In the genomic region with DNA sequence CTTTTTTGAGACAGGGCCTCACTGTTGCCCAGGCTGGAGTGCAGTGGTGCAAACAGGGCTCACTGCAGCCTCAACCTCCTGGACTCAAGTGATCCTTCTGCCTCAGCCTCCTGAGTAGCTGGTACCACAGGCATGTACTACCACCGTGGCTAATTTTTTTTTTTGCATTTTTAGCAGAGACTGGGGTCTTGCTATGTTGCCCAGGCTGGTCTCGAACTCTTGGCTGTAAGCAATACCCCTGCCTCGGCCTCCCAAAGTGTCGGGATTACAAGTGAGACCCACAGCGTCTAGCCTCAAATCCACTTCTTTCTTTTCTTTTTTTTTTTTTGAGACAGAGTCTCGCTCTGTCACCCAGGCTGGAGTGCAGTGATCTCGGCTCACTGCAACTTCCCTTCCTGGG, we compare ENCODE assay signal across 13 cellular contexts. TPM values are rescaled to one million over a fixed set of nuclear protein-coding genes. Genes with fewer than 3 reads are reported as not detected.
DNase-seq lines count a peak whose midpoint lies in the region; ATAC-seq, FAIRE-seq and TF ChIP-seq lines count a peak whose summit lies in the region.
"Not testable (repeated sequence)": the region's sequence is repeated elsewhere in the genome, so short reads cannot be mapped to it uniquely, and the experiment has no call there.
"Had no signal": no experiment of that assay in that cellular context is flagged by ENCODE, and none has a peak within 500 bp of the region (broad histone marks: within the 10 kb centered on the region; RNA-seq: fewer than 3 reads in every experiment).

No MANE protein-coding gene starts in this region.

- POLR2A ChIA-PET in WTC11 (lab: Charles Lee), result interaction anchor here (0.6 kb wide), 1 partner anchor 44 kb away, joined by 4 read pairs; no protein-coding TSS in a partner anchor

- H3K4me3 ChIP-seq in kidney (ENCODE audit: low read length in 2 of 2); gastrocnemius medialis: not testable (repeated sequence)

- H3K4me1 Mint-ChIP-seq in WTC11, result not testable (repeated sequence)
- H3K4me1 Mint-ChIP-seq in activated T-cell treated with anti-CD3 and anti-CD28 coated beads, Interleukin-2, amount 50 U/mL, for 24 hours (ENCODE audit: low read depth), result peaks cover 10% of the 10 kb centered on the region

- H3K27ac Mint-ChIP-seq in WTC11, result not testable (repeated sequence)
- peak overlapping the region; percentile 22 for H3K27ac Mint-ChIP-seq in activated T-cell treated with anti-CD3 and anti-CD28 coated beads, Interleukin-2, amount 50 U/mL, for 24 hours

- TF ChIP-seq POLR2A in gastrocnemius medialis (IDR thresholded peaks at IDR 0.05), result not testable (repeated sequence)

- not testable (repeated sequence) for H3K27me3 ChIP-seq in gastrocnemius medialis

- ATAC-seq in WTC11, gastrocnemius medialis: not testable (repeated sequence)

- H3K4me1 ChIP-seq in kidney (ENCODE audit: control insufficient read depth in 1 of 2, insufficient read depth in 1 of 2, low read depth in 1 of 2, low read length in 2 of 2), result not testable (repeated sequence)
- peaks cover 10 to 11% of the 10 kb centered on the region in 2 donors for H3K4me1 ChIP-seq in gastrocnemius medialis

- CTCF ChIA-PET in WTC11 (lab: Charles Lee), result interaction anchor here (1.4 to 1.6 kb wide), 2 partner anchors 9 to 17 kb away, joined by 3 to 10 read pairs; no protein-coding TSS in a partner anchor

- FAIRE-seq in kidney (lab: Jason Lieb, UNC), result not testable (repeated sequence)

- H3K9me3 ChIP-seq in kidney (ENCODE audit: control insufficient read depth in 1 of 2, low read length in 2 of 2); gastrocnemius medialis: not testable (repeated sequence)

- TF ChIP-seq CTCF in WTC11 (IDR thresholded peaks at IDR 0.05); kidney (IDR thresholded peaks at IDR 0.05; ENCODE audit: borderline replicate concordance, extremely low read depth, insufficient read depth); gastrocnemius medialis (IDR thresholded peaks at IDR 0.05 in 4 of 5, conservative IDR thresholded peaks at IDR 0.05 in 1 of 5): not testable (repeated sequence)

- intact Hi-C loops in kidney (cut with DNase I); gastrocnemius medialis (cut with DNase I; ENCODE audit: low total_unique reads): not testable (repeated sequence)

- not testable (repeated sequence) for H3K9me3 Mint-ChIP-seq in WTC11; activated T-cell treated with anti-CD3 and anti-CD28 coated beads, Interleukin-2, amount 50 U/mL, for 24 hours

- not testable (repeated sequence) for H3K4me3 Mint-ChIP-seq in WTC11; activated T-cell treated with anti-CD3 and anti-CD28 coated beads, Interleukin-2, amount 50 U/mL, for 24 hours

- H3K9ac ChIP-seq in kidney (ENCODE audit: low read length in 2 of 2), result not testable (repeated sequence)

- not testable (repeated sequence) for H3K27me3 Mint-ChIP-seq in WTC11 (ENCODE audit: low read depth); activated T-cell treated with anti-CD3 and anti-CD28 coated beads, Interleukin-2, amount 50 U/mL, for 24 hours

- not testable (repeated sequence) for DNase-seq in WTC11 (ENCODE audit: low spot score); activated T-cell treated with anti-CD3 and anti-CD28 coated beads, Interleukin-2, amount 50 U/mL, for 24 hours; gastrocnemius medialis
- peak; percentile 14 for DNase-seq in kidney

- not testable (repeated sequence) for H3K27ac ChIP-seq in kidney (ENCODE audit: low read depth in 2 of 2, low read length in 2 of 2)
- peak overlapping the region; percentile 39 to 68 (median 46) for H3K27ac ChIP-seq in gastrocnemius medialis

- in situ Hi-C loops in gastrocnemius medialis (cut with MboI; ENCODE audit: low sequenced_read_pairs in 4 of 4), result not testable (repeated sequence)

- H3K36me3 Mint-ChIP-seq in WTC11, result peaks cover 81% of the 10 kb centered on the region
- peaks cover 90% of the 10 kb centered on the region for H3K36me3 Mint-ChIP-seq in activated T-cell treated with anti-CD3 and anti-CD28 coated beads, Interleukin-2, amount 50 U/mL, for 24 hours (ENCODE audit: low read depth)

- not testable (repeated sequence) for H3K36me3 ChIP-seq in kidney (ENCODE audit: control insufficient read depth in 1 of 2, insufficient read depth in 2 of 2, low read length in 2 of 2); gastrocnemius medialis

TF ChIP-seq in WTC11, 78 proteins besides CTCF, POLR2A, EP300 and RAD21:
- peak; percentile 84 for TF ChIP-seq ZNF121 (CRISPR knock-in tag; IDR thresholded peaks at IDR 0.05)

RNA-seq across cellular contexts. Expression of a gene that starts 6.6 kb away (rescaled TPM):
- total RNA-seq in WTC11 (2021) (not detected in 3 replicates), kidney (not detected), gastrocnemius medialis (under 1 TPM in 1 of 4 donors, not detected in 3; 0.68 TPM)
- polyA plus RNA-seq in kidney (ENCODE audit: insufficient read depth, low read depth, low replicate concordance), result not detected
- total RNA-seq: A673; CD4-positive, alpha-beta memory T cell; CD4-positive, CD25-positive, alpha-beta regulatory T cell; CD8-positive, alpha-beta memory T cell; Daoy; G401; GM12878 had no signal
- polyA plus RNA-seq: AG04450; CD14-positive monocyte; CD4-positive, alpha-beta memory T cell; CD4-positive, CD25-positive, alpha-beta regulatory T cell; CD8-positive, alpha-beta memory T cell had no signal

RNA-seq across cellular contexts. Expression of a gene that starts 13.6 kb away (rescaled TPM):
- total RNA-seq in WTC11 (2021) (99.6 to 118 TPM (median 100 TPM) in 3 replicates), kidney (1.3 TPM), gastrocnemius medialis (1 to 10 TPM in 1 of 4 donors, under 1 TPM in 1, not detected in 2; 0.95 to 1.1 TPM)
- 1.3 TPM for polyA plus RNA-seq in kidney (ENCODE audit: insufficient read depth, low read depth, low replicate concordance)
- polyA plus RNA-seq: CD14-positive monocyte had no signal

RNA-seq across cellular contexts. Expression of a gene that starts 13.6 kb away (rescaled TPM):
- total RNA-seq in WTC11 (2021), result 48.0 to 50.3 TPM (median 49.5 TPM) in 3 replicates
- 17.2 TPM for total RNA-seq in kidney
- polyA plus RNA-seq in kidney (ENCODE audit: insufficient read depth, low read depth, low replicate concordance), result 15.9 TPM
- total RNA-seq in gastrocnemius medialis, result 10 to 100 TPM in 1 of 4 donors, 1 to 10 TPM in 3; 4.9 to 11.8 (median 6.7) TPM

RNA-seq across cellular contexts. Expression of a gene that starts 27.3 kb away (rescaled TPM):
- total RNA-seq in WTC11 (2021) (17.4 to 18.8 TPM (median 18.0 TPM) in 3 replicates), kidney (23.0 TPM), gastrocnemius medialis (10 to 100 TPM in 2 of 4 donors, 1 to 10 TPM in 2; 2.8 to 15.8 (median 11.2) TPM)
- 20.3 TPM for polyA plus RNA-seq in kidney (ENCODE audit: insufficient read depth, low read depth, low replicate concordance)

RNA-seq across cellular contexts. Expression of a gene that starts 28.6 kb away (rescaled TPM):
- total RNA-seq in WTC11 (2021), result 0.09 TPM in 1 of 3 replicates, not detected in the others
- 11.7 TPM for total RNA-seq in kidney
- 15.9 TPM for polyA plus RNA-seq in kidney (ENCODE audit: insufficient read depth, low read depth, low replicate concordance)
- total RNA-seq in gastrocnemius medialis, result 1 to 10 TPM in 3 of 4 donors, not detected in 1; 1.3 to 5.2 (median 2.0) TPM
- total RNA-seq: CD4-positive, alpha-beta memory T cell; CD4-positive, CD25-positive, alpha-beta regulatory T cell; CD8-positive, alpha-beta memory T cell; Daoy; G401; GM12878 had no signal

Comparison
In these comparisons a context has a peak if more than half of its experiments do, and no peak if none do; other contexts are left out.
1. RNA of a gene that starts 13.6 kb away (total RNA-seq): 99.6 to 118 TPM in WTC11; 1.3 TPM in kidney (single experiment) and 0.95 to 1.1 TPM in gastrocnemius medialis; every median in the first group is over 10 times any median in the second.